1 cellular context compared by ENCODE assay signal in the genomic region with DNA sequence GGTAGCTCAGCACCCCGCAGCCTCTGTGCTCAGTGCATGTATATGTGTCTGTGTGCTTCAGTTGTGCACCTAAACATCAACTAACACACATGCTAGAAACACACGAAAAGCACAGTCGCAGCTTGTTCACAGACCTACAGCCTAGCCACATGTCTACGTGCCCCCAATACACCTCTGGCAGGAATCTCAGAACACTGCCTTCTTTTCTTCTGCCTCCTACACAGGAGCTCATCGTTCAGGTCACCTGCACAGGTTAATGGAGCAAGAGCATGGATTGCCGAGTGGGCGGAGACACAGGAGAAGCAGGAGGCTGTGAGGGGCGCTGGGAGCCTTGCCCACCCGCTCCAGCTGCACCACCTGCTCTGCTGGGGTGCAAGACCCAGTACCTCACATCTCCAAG.
TF ChIP-seq lines count a peak whose summit lies in the region.

No MANE protein-coding gene starts in this region.

TF ChIP-seq in HCT116, 20 proteins besides CTCF, POLR2A, EP300 and RAD21:
- TF ChIP-seq SRF (IDR thresholded peaks at IDR 0.05; ENCODE audit: low read depth): no peak
- TF ChIP-seq YY1 (IDR thresholded peaks at IDR 0.05; ENCODE audit: extremely low read depth, insufficient replicate concordance, low read depth, low read length): no peak
- no peak for TF ChIP-seq ATF3 (IDR thresholded peaks at IDR 0.05)
- TF ChIP-seq ZBTB33 (IDR thresholded peaks at IDR 0.05; ENCODE audit: extremely low read depth, insufficient replicate concordance, low read length): no peak
- no peak for TF ChIP-seq CBX3 (IDR thresholded peaks at IDR 0.05; ENCODE audit: low read depth)
- TF ChIP-seq POLR2AphosphoS5 (IDR thresholded peaks at IDR 0.05; ENCODE audit: low read depth, low read length): no peak
TF ChIP-seq in HCT116: peak in this region for 0.
